24 cellular contexts compared by ENCODE assay signal in the genomic region with DNA sequence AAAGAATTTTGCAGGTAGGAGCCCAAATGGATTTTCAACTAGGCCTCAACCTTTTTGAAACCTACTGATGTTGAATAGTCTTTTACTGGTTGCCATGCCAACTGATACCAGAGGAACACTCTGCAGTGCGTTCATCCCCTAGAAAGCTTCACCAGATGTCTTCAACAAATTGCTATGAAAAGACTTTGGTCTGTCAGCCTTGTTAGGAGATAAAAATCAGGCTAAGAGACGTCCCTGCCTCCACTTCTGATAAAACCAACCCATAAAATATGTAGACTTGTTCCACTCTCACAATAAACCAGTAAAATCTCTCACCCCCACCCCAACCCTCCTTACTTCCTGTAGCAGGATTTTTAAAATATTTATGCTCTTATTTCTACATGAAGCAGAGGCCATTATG.
DNase-seq lines count a peak whose midpoint lies in the region; ATAC-seq, FAIRE-seq and TF ChIP-seq lines count a peak whose summit lies in the region.
"Had no signal": no experiment of that assay in that cellular context is flagged by ENCODE, and none has a peak within 500 bp of the region (broad histone marks: within the 10 kb centered on the region; RNA-seq: fewer than 3 reads in every experiment).

No MANE protein-coding gene starts in this region.

- DNase-seq in H9 (no peak), PC-9 (no peak), foreskin keratinocyte (no peak), neural crest cell (ENCODE audit: low read depth, low spot score) (no peak), GM12892 (ENCODE audit: insufficient read length) (no peak)
- DNase-seq in activated naive CD4-positive, alpha-beta T cell treated with anti-CD3 and anti-CD28 coated beads, Interleukin-2, amount 50 U/mL, for 72 hours (ENCODE audit: low spot score in 2 of 2): no peak
- DNase-seq: activated CD4-positive, alpha-beta T cell treated with anti-CD3 and anti-CD28 coated beads, Interleukin-2, amount 50 U/mL, for 4 hours; activated gamma-delta T cell treated with Interleukin-2 at 50 U/mL for 16 hours; activated T-cell treated with anti-CD3 and anti-CD28 coated beads for 4 hours; CD8-positive, alpha-beta memory T cell; DMS79 treated with DMSO at 0.1 percent for 48 hours; foreskin melanocyte; Kasumi-1; NCI-H1092 treated with DMSO at 0.1 percent for 48 hours; NCI-H82; psoas muscle; stimulated activated CD4-positive, alpha-beta T cell treated with anti-CD3 and anti-CD28 coated beads, Interleukin-2, amount 100 ng/mL, for 48 hours; stimulated activated naive CD8-positive, alpha-beta T cell treated with anti-CD3 and anti-CD28 coated beads, Interleukin-15, Interleukin-2, amounts not matched to agents 100 U/mL and 50 U/mL, for 24 hours; T-helper 17 cell; tibial artery; WERI-Rb-1 had no signal

- H3K27me3 ChIP-seq in H9 (ENCODE audit: insufficient read depth, low read length) (no peaks in the 10 kb centered on the region), PC-9 (ENCODE audit: insufficient read depth, low read depth) (no peaks in the 10 kb centered on the region), foreskin keratinocyte (no peaks in the 10 kb centered on the region)
- H3K27me3 ChIP-seq: tibial artery had no signal

- H3K4me1 Mint-ChIP-seq in H9: peaks cover 6 to 7% of the 10 kb centered on the region in 2 experiments
- H3K4me1 Mint-ChIP-seq in neural crest cell: peaks cover 4% of the 10 kb centered on the region
- H3K4me1 Mint-ChIP-seq: CD8-positive, alpha-beta memory T cell; T-helper 17 cell had no signal

- H3K18ac ChIP-seq in H9 (ENCODE audit: insufficient read length, low read depth, low read length): no peak overlapping the region

- no peak overlapping the region for H3K4ac ChIP-seq in H9 (ENCODE audit: low read depth, low read length)

- H3F3A ChIP-seq in PC-9 (ENCODE audit: insufficient read depth, low read depth): peaks cover 17% of the 10 kb centered on the region

- H3K36me3 ChIP-seq in PC-9 (ENCODE audit: low read depth): no peaks in the 10 kb centered on the region
- H3K36me3 ChIP-seq: HAP-1, tibial artery, WERI-Rb-1 had no signal

- peaks cover 3% of the 10 kb centered on the region; the same call in 1 of the 2 replicates for H3K9me2 ChIP-seq in PC-9 (ENCODE audit: insufficient read depth)

- no peak overlapping the region for H3K4me3 ChIP-seq in PC-9
- H3K4me3 ChIP-seq: HAP-1, psoas muscle, skin epidermis, tibial artery had no signal

- no TSS peak for BruUV-seq in PC-9 (replicated peaks; lab: Mats Ljungman, UMichigan)

- no CpG with 5 or more reads among the region's 2 CpGs for WGBS in H9 (ENCODE audit: extremely low coverage, insufficient read length, low lambda C conversion rate)

- ATAC-seq in foreskin keratinocyte (no peak), HG03039 (IDR thresholded peaks at IDR 0.05; ENCODE audit: unreplicated experiment) (no peak)
- no peak for ATAC-seq in activated naive CD4-positive, alpha-beta T cell treated with anti-CD3 and anti-CD28 coated beads, Interleukin-2, amount 50 U/mL, for 72 hours
- ATAC-seq: psoas muscle; stimulated activated naive CD8-positive, alpha-beta T cell treated with anti-CD3 and anti-CD28 coated beads, Interleukin-15, Interleukin-2, amounts not matched to agents 100 U/mL and 50 U/mL, for 24 hours; T-helper 17 cell had no signal

- H4K20me1 ChIP-seq in H9 (ENCODE audit: control insufficient read depth, insufficient read depth, insufficient read length) (no peaks in the 10 kb centered on the region), PC-9 (ENCODE audit: insufficient read depth) (no peaks in the 10 kb centered on the region)

- H3K36me3 Mint-ChIP-seq in H9 (ENCODE audit: insufficient read depth in 1 of 3, low read depth in 3 of 3): peaks cover 0 to 3% (median 0%) of the 10 kb centered on the region in 3 experiments; a peak in 2 of 7 replicates
- H3K36me3 Mint-ChIP-seq in neural crest cell (ENCODE audit: low read depth): no peaks in the 10 kb centered on the region
- H3K36me3 Mint-ChIP-seq in activated naive CD4-positive, alpha-beta T cell treated with anti-CD3 and anti-CD28 coated beads, Interleukin-2, amount 50 U/mL, for 72 hours: peaks cover 0 to under 1% of the 10 kb centered on the region in 2 donors
- H3K36me3 Mint-ChIP-seq: CD8-positive, alpha-beta memory T cell had no signal

- H3K4me3 Mint-ChIP-seq in H9 (no peak overlapping the region), neural crest cell (no peak overlapping the region)
- H3K4me3 Mint-ChIP-seq: CD8-positive, alpha-beta memory T cell; T-helper 17 cell had no signal

- no peak for FAIRE-seq in GM12892 (lab: Jason Lieb, UNC)

- peaks cover 3% of the 10 kb centered on the region; the same call in 1 of the 2 replicates for H3K4me1 ChIP-seq in H9 (ENCODE audit: insufficient read depth, low read length)
- H3K4me1 ChIP-seq in PC-9 (replicated peaks; ENCODE audit: insufficient read depth): peaks cover 13% of the 10 kb centered on the region
- peaks cover 50% of the 10 kb centered on the region for H3K4me1 ChIP-seq in foreskin keratinocyte
- H3K4me1 ChIP-seq: psoas muscle, tibial artery had no signal

- no peaks in the 10 kb centered on the region for H3K9me3 ChIP-seq in H9 (ENCODE audit: control insufficient read depth, low read depth, low read length)
- H3K9me3 ChIP-seq in PC-9 (ENCODE audit: insufficient read depth, low read depth): 0 out of 2 replicates have a peak, but pooled peaks cover 8% of the 10 kb centered on the region
- H3K9me3 ChIP-seq: HAP-1, psoas muscle, tibial artery had no signal

- no peaks in the 10 kb centered on the region for H3K23me2 ChIP-seq in H9 (ENCODE audit: insufficient read length, low read depth, low read length, poor library complexity, severe bottlenecking)

- no peak for TF ChIP-seq POLR2A in GM12892 (IDR thresholded peaks at IDR 0.05; ENCODE audit: low read depth, low read length)

- no peak overlapping the region for H2AK5ac ChIP-seq in H9 (ENCODE audit: insufficient read length, low read length)

- TF ChIP-seq CTCF in H9 (conservative IDR thresholded peaks at IDR 0.05) (no peak), PC-9 (conservative IDR thresholded peaks at IDR 0.05) (no peak), foreskin keratinocyte (conservative IDR thresholded peaks at IDR 0.05) (no peak), neural crest cell (conservative IDR thresholded peaks at IDR 0.05) (no peak)

- H2BK12ac ChIP-seq in H9 (ENCODE audit: insufficient read length, low read depth, low read length): no peak overlapping the region

- no peak overlapping the region for H4K5ac ChIP-seq in H9 (ENCODE audit: insufficient read length, low read depth, low read length)

- peaks cover 0 to 2% of the 10 kb centered on the region in 2 experiments; a peak in 1 of 5 replicates for H3K9me3 Mint-ChIP-seq in H9
- H3K9me3 Mint-ChIP-seq in neural crest cell: no peaks in the 10 kb centered on the region
- peaks cover 0 to 9% of the 10 kb centered on the region in 2 donors for H3K9me3 Mint-ChIP-seq in activated naive CD4-positive, alpha-beta T cell treated with anti-CD3 and anti-CD28 coated beads, Interleukin-2, amount 50 U/mL, for 72 hours

- H3K56ac ChIP-seq in H9 (ENCODE audit: insufficient read length, low read depth, low read length): no peak overlapping the region

- intact Hi-C loops in PC-9 (cut with micrococcal nuclease; ENCODE audit: unreplicated experiment): no loop called here

- no peak overlapping the region for H3K14ac ChIP-seq in H9 (ENCODE audit: insufficient read depth, low read length)

- H4K8ac ChIP-seq in H9 (replicated peaks; ENCODE audit: insufficient read length, low read depth, low read length): no peak overlapping the region

- POLR2A ChIA-PET in PC-9 (lab: Charles Lee; ENCODE audit: unreplicated experiment): no interaction called here

- no peak overlapping the region for H2BK20ac ChIP-seq in H9 (ENCODE audit: low read depth, low read length, poor library complexity, severe bottlenecking)

- H3K79me2 ChIP-seq in H9 (ENCODE audit: insufficient read depth, low read length): no peaks in the 10 kb centered on the region
- H3K79me2 ChIP-seq in PC-9 (ENCODE audit: low read depth): no peaks in the 10 kb centered on the region

- H3K4me2 ChIP-seq in H9 (ENCODE audit: insufficient read depth, insufficient read length, low read length): no peak overlapping the region
- H3K4me2 ChIP-seq in PC-9: no peak overlapping the region

- H3K9ac ChIP-seq in H9 (ENCODE audit: extremely low read depth, insufficient read length, low read length): no peak overlapping the region

- no peaks in the 10 kb centered on the region for H3K79me1 ChIP-seq in H9 (ENCODE audit: insufficient read depth, low read depth, low read length, poor library complexity, severe bottlenecking)

- H2BK120ac ChIP-seq in H9 (ENCODE audit: low read depth, low read length, poor library complexity, severe bottlenecking): no peak overlapping the region

- H2BK5ac ChIP-seq in H9 (ENCODE audit: insufficient read length, low read length): no peak overlapping the region

- H2BK15ac ChIP-seq in H9 (ENCODE audit: low read depth, low read length): no peak overlapping the region

- no peak overlapping the region for H3K23ac ChIP-seq in H9 (ENCODE audit: insufficient read length, low read depth, low read length)

- H3K27ac Mint-ChIP-seq in H9 (peak overlapping the region in 2 of 3 experiments; percentile 35 to 60; a peak in 2 of 7 replicates), neural crest cell (ENCODE audit: unreplicated experiment) (peak overlapping the region; percentile 90)
- no peak overlapping the region for H3K27ac Mint-ChIP-seq in activated naive CD4-positive, alpha-beta T cell treated with anti-CD3 and anti-CD28 coated beads, Interleukin-2, amount 50 U/mL, for 72 hours
- H3K27ac Mint-ChIP-seq: T-helper 17 cell had no signal

- H3T11ph ChIP-seq in H9 (ENCODE audit: low read length): no peak overlapping the region

- CTCF ChIA-PET in PC-9 (lab: Charles Lee): no interaction called here

- no peaks in the 10 kb centered on the region for H3K27me3 Mint-ChIP-seq in H9 (ENCODE audit: low read depth)
- H3K27me3 Mint-ChIP-seq in neural crest cell (ENCODE audit: low read depth): no peaks in the 10 kb centered on the region
- H3K27me3 Mint-ChIP-seq: CD8-positive, alpha-beta memory T cell; T-helper 17 cell had no signal

- no peak overlapping the region for H4K91ac ChIP-seq in H9 (ENCODE audit: insufficient read length, low read depth, low read length)

- H2AFZ ChIP-seq in H9 (ENCODE audit: low read length) (no peak overlapping the region), PC-9 (no peak overlapping the region)

- H3K27ac ChIP-seq in H9 (ENCODE audit: insufficient read length, low read depth, low read length) (no peak overlapping the region), PC-9 (peak overlapping the region; percentile 90), foreskin keratinocyte (peak overlapping the region; percentile 51)
- H3K27ac ChIP-seq: psoas muscle, skin epidermis, tibial artery, WERI-Rb-1 had no signal

Comparison
In these comparisons a context has a peak if more than half of its experiments do, and no peak if none do; other contexts are left out.
1. H3K27ac Mint-ChIP-seq: peak in H9 (2 of 3) and neural crest cell (single experiment); none in activated naive CD4-positive, alpha-beta T cell treated with anti-CD3 and anti-CD28 coated beads, Interleukin-2, amount 50 U/mL, for 72 hours (0 of 2).